1 cellular context compared by ENCODE assay signal in genomic region chr12:50246159-50246865, GRCh38.
TF ChIP-seq lines count a peak whose summit lies in the region.

No MANE protein-coding gene starts in this region.

TF ChIP-seq in GM12878, 131 proteins besides CTCF, POLR2A, EP300 and RAD21 (continued from another document):
- TF ChIP-seq E2F8 (IDR thresholded peaks at IDR 0.05; ENCODE audit: low read depth, partially characterized antibody) (no peak), GATAD2B (conservative IDR thresholded peaks at IDR 0.05; ENCODE audit: low read depth) (0 out of 2 replicates have a peak, but pooled peaks have one; percentile 16), IKZF2 (IDR thresholded peaks at IDR 0.05) (peak in 1 of 2 experiments; percentile 36; a peak in 3 of 4 replicates), IRF4 (IDR thresholded peaks at IDR 0.05; ENCODE audit: low read depth, low read length) (no peak), ZNF24 (IDR thresholded peaks at IDR 0.05) (no peak)
